Comparison of ENCODE assay signal across 8 cellular contexts in genomic region chr7:115356139-115356746, GRCh38.
DNase-seq lines count a peak whose midpoint lies in the region; ATAC-seq, FAIRE-seq and TF ChIP-seq lines count a peak whose summit lies in the region.

No MANE protein-coding gene starts in this region.

- H2BK120ac ChIP-seq in H9 (ENCODE audit: low read depth, low read length, poor library complexity, severe bottlenecking), result no peak overlapping the region

- no peak overlapping the region for H3K4ac ChIP-seq in H9 (ENCODE audit: low read depth, low read length)

- no peak overlapping the region for H2AK5ac ChIP-seq in H9 (ENCODE audit: insufficient read length, low read length)

- no peaks in the 10 kb centered on the region for H3K4me1 Mint-ChIP-seq in Caco-2 (ENCODE audit: low read depth, unreplicated experiment)
- H3K4me1 Mint-ChIP-seq in H9, result no peaks in the 10 kb centered on the region

- H3K56ac ChIP-seq in H9 (ENCODE audit: insufficient read length, low read depth, low read length), result no peak overlapping the region

- no peak overlapping the region for H3K4me2 ChIP-seq in H9 (ENCODE audit: insufficient read depth, insufficient read length, low read length)

- H2AFZ ChIP-seq in H9 (ENCODE audit: low read length), result no peak overlapping the region

- H2BK5ac ChIP-seq in H9 (ENCODE audit: insufficient read length, low read length), result no peak overlapping the region

- no peaks in the 10 kb centered on the region for H3K36me3 ChIP-seq in Caco-2 (ENCODE audit: control insufficient read depth, insufficient read depth, low read length)

- H3K4me3 Mint-ChIP-seq in Caco-2 (ENCODE audit: unreplicated experiment) (no peak overlapping the region), H9 (no peak overlapping the region)

- no peak overlapping the region for H3K18ac ChIP-seq in H9 (ENCODE audit: insufficient read length, low read depth, low read length)

- H3K9me3 ChIP-seq in Caco-2, result no peaks in the 10 kb centered on the region
- H3K9me3 ChIP-seq in H9 (ENCODE audit: control insufficient read depth, low read depth, low read length), result no peaks in the 10 kb centered on the region

- H3K4me1 ChIP-seq in Caco-2 (no peaks in the 10 kb centered on the region), H9 (ENCODE audit: insufficient read depth, low read length) (no peaks in the 10 kb centered on the region)

- no peak overlapping the region for H3T11ph ChIP-seq in H9 (ENCODE audit: low read length)

- H3K36me3 Mint-ChIP-seq in Caco-2 (ENCODE audit: insufficient read depth, unreplicated experiment) (no peaks in the 10 kb centered on the region), H9 (ENCODE audit: insufficient read depth in 1 of 3, low read depth in 3 of 3) (no peaks in the 10 kb centered on the region)

- no TSS peak for BruUV-seq in Caco-2 (replicated peaks; lab: Mats Ljungman, UMichigan)

- no peaks in the 10 kb centered on the region for H3K79me1 ChIP-seq in H9 (ENCODE audit: insufficient read depth, low read depth, low read length, poor library complexity, severe bottlenecking)

- H2BK12ac ChIP-seq in H9 (ENCODE audit: insufficient read length, low read depth, low read length), result no peak overlapping the region

- no peaks in the 10 kb centered on the region for H3K23me2 ChIP-seq in H9 (ENCODE audit: insufficient read length, low read depth, low read length, poor library complexity, severe bottlenecking)

- H3K27ac ChIP-seq in H9 (ENCODE audit: insufficient read length, low read depth, low read length), result no peak overlapping the region

- TF ChIP-seq CTCF in Caco-2 (IDR thresholded peaks at IDR 0.05; ENCODE audit: insufficient read depth in 1 of 2, low read depth in 1 of 2, low read length in 1 of 2, severe bottlenecking in 1 of 2, unreplicated experiment in 1 of 2) (peak; percentile 28 to 51), H9 (conservative IDR thresholded peaks at IDR 0.05) (peak; percentile 74)

- no peak overlapping the region for H3K27ac Mint-ChIP-seq in Caco-2 (ENCODE audit: unreplicated experiment)
- H3K27ac Mint-ChIP-seq in H9, result no peak overlapping the region

- H3K9me3 Mint-ChIP-seq in Caco-2 (ENCODE audit: unreplicated experiment), result no peaks in the 10 kb centered on the region
- H3K9me3 Mint-ChIP-seq in H9, result no peaks in the 10 kb centered on the region

- no peaks in the 10 kb centered on the region for H3K27me3 ChIP-seq in Caco-2 (replicated peaks; ENCODE audit: control insufficient read depth, insufficient read depth, low read length)
- no peaks in the 10 kb centered on the region for H3K27me3 ChIP-seq in H9 (ENCODE audit: insufficient read depth, low read length)

- no peak overlapping the region for H4K8ac ChIP-seq in H9 (replicated peaks; ENCODE audit: insufficient read length, low read depth, low read length)

- no peak overlapping the region for H4K91ac ChIP-seq in H9 (ENCODE audit: insufficient read length, low read depth, low read length)

- no peak overlapping the region for H3K23ac ChIP-seq in H9 (ENCODE audit: insufficient read length, low read depth, low read length)

- H4K5ac ChIP-seq in H9 (ENCODE audit: insufficient read length, low read depth, low read length), result no peak overlapping the region

- CTCF ChIA-PET in Caco-2 (lab: Charles Lee), result no interaction called here

- H3K79me2 ChIP-seq in H9 (ENCODE audit: insufficient read depth, low read length), result no peaks in the 10 kb centered on the region

- no peak overlapping the region for H2BK20ac ChIP-seq in H9 (ENCODE audit: low read depth, low read length, poor library complexity, severe bottlenecking)

- intact Hi-C loops in Caco-2 (cut with micrococcal nuclease; ENCODE audit: unreplicated experiment), result loop anchor here (1.0 to 2.0 kb wide), 4 partner anchors 120 to 495 kb away; no protein-coding TSS in a partner anchor

- H3K9ac ChIP-seq in H9 (ENCODE audit: extremely low read depth, insufficient read length, low read length), result no peak overlapping the region

- peak; percentile 56 for FAIRE-seq in islet of Langerhans (lab: Jason Lieb, UNC)

- H3K14ac ChIP-seq in H9 (ENCODE audit: insufficient read depth, low read length), result no peak overlapping the region

- peak; percentile 66; the same call in 2 of the 3 replicates for ATAC-seq in SK-N-SH treated with all-trans-retinoic acid at 6 μM for 48 hours
- ATAC-seq in HG02938 (IDR thresholded peaks at IDR 0.05; ENCODE audit: unreplicated experiment), result no peak

- no peak overlapping the region for H3K4me3 ChIP-seq in Caco-2 (ENCODE audit: low read depth, low read length)

- DNase-seq in Caco-2, result no peak
- DNase-seq in H9, result no peak
- no peak for DNase-seq in NCI-H226
- DNase-seq in stimulated activated CD4-positive, alpha-beta T cell treated with anti-CD3 and anti-CD28 coated beads, Interleukin-1b, Interleukin-23, amount 100 ng/mL, for 48 hours, result no peak
- DNase-seq in SK-N-DZ (ENCODE audit: low spot score), result no peak

- POLR2A ChIA-PET in Caco-2 (lab: Charles Lee), result no interaction called here

- no CpG with 5 or more reads among the region's 2 CpGs for WGBS in H9 (ENCODE audit: extremely low coverage, insufficient read length, low lambda C conversion rate)

- no peak overlapping the region for H2BK15ac ChIP-seq in H9 (ENCODE audit: low read depth, low read length)

- H3K27me3 Mint-ChIP-seq in Caco-2 (ENCODE audit: insufficient read depth, unreplicated experiment) (no peaks in the 10 kb centered on the region), H9 (ENCODE audit: low read depth) (no peaks in the 10 kb centered on the region)

- no peaks in the 10 kb centered on the region for H4K20me1 ChIP-seq in H9 (ENCODE audit: control insufficient read depth, insufficient read depth, insufficient read length)

TF ChIP-seq in SK-N-SH treated with all-trans-retinoic acid at 6 μM for 48 hours, 23 proteins besides CTCF, POLR2A, EP300 and RAD21 (continues in another document):
- no peak for TF ChIP-seq CSRNP3 (CRISPR knock-in tag; IDR thresholded peaks at IDR 0.05)
- no peak for TF ChIP-seq OSR1 (CRISPR knock-in tag; IDR thresholded peaks at IDR 0.05)
- TF ChIP-seq ZNF70 (CRISPR knock-in tag; IDR thresholded peaks at IDR 0.05), result no peak
- TF ChIP-seq ZC3H10 (CRISPR knock-in tag; IDR thresholded peaks at IDR 0.05), result no peak
- TF ChIP-seq TCF4 (CRISPR knock-in tag; IDR thresholded peaks at IDR 0.05; ENCODE audit: borderline replicate concordance), result no peak
- no peak for TF ChIP-seq POU6F1 (CRISPR knock-in tag; IDR thresholded peaks at IDR 0.05; ENCODE audit: borderline replicate concordance, low read depth)
- TF ChIP-seq GLIS3 (CRISPR knock-in tag; IDR thresholded peaks at IDR 0.05), result no peak
- TF ChIP-seq RARB (CRISPR knock-in tag; IDR thresholded peaks at IDR 0.05), result no peak
- TF ChIP-seq ARNTL (CRISPR knock-in tag; IDR thresholded peaks at IDR 0.05; ENCODE audit: borderline replicate concordance, low read depth), result no peak
- TF ChIP-seq TOX (CRISPR knock-in tag; IDR thresholded peaks at IDR 0.05; ENCODE audit: borderline replicate concordance), result no peak
- no peak for TF ChIP-seq SNAI2 (CRISPR knock-in tag; IDR thresholded peaks at IDR 0.05)
- no peak for TF ChIP-seq CSDC2 (CRISPR knock-in tag; IDR thresholded peaks at IDR 0.05)
- TF ChIP-seq TSHZ2 (CRISPR knock-in tag; IDR thresholded peaks at IDR 0.05), result no peak
- no peak for TF ChIP-seq ZFP30 (CRISPR knock-in tag; IDR thresholded peaks at IDR 0.05)
